Comparison of ENCODE assay signal across 8 cellular contexts in genomic region chr7:128939861-128940410, GRCh38.
DNase-seq lines count a peak whose midpoint lies in the region; ATAC-seq and TF ChIP-seq lines count a peak whose summit lies in the region.

No MANE protein-coding gene starts in this region.

- no peaks in the 10 kb centered on the region for H3K9me3 Mint-ChIP-seq in memory B cell

- peak; percentile 29 for ATAC-seq in GM21528 (IDR thresholded peaks at IDR 0.05; ENCODE audit: low FRiP score, unreplicated experiment)
- ATAC-seq in memory B cell (ENCODE audit: low read depth), result peak; percentile 5

- peak overlapping the region; percentile 99 for H3K4me3 Mint-ChIP-seq in memory B cell

- H3K36me3 Mint-ChIP-seq in memory B cell, result peaks cover 9% of the 10 kb centered on the region

- peak overlapping the region; percentile 100 for H3K27ac Mint-ChIP-seq in memory B cell

- DNase-seq in MV-4-11 (lab: John Stamatoyannopoulos, UW) (peak; percentile 84), memory B cell (ENCODE audit: low spot score in 2 of 2) (peak in 1 of 2 donors; percentile 37), COR-L47 (lab: John Stamatoyannopoulos, UW) (no peak), NCI-H2029 (lab: John Stamatoyannopoulos, UW) (no peak), NCI-H526 treated with DMSO at 0.1 percent for 48 hours (lab: John Stamatoyannopoulos, UW) (no peak)
- no peak for DNase-seq in stimulated activated CD4-positive, alpha-beta T cell treated with anti-CD3 and anti-CD28 coated beads, Interleukin-15, amount 100 ng/mL, for 24 hours

- H3K27me3 Mint-ChIP-seq in memory B cell, result no peaks in the 10 kb centered on the region

- TF ChIP-seq CTCF in GM12875 (IDR thresholded peaks at IDR 0.05; ENCODE audit: borderline replicate concordance, insufficient read depth, low read depth, low read length), result 0 out of 2 replicates have a peak, but pooled peaks have one; percentile 30

- H3K4me1 Mint-ChIP-seq in memory B cell, result peaks cover 43% of the 10 kb centered on the region

- peak overlapping the region; percentile 74 for H3K4me3 ChIP-seq in GM12875 (ENCODE audit: low read depth, low read length)
